Comparison of ENCODE assay signal across 20 cellular contexts in genomic region chr12:94312388-94312787, GRCh38.
DNase-seq lines count a peak whose midpoint lies in the region; ATAC-seq and TF ChIP-seq lines count a peak whose summit lies in the region.
"Had no signal": no experiment of that assay in that cellular context is flagged by ENCODE, and none has a peak within 500 bp of the region (broad histone marks: within the 10 kb centered on the region; RNA-seq: fewer than 3 reads in every experiment).

No MANE protein-coding gene starts in this region.

- H3K4me3 ChIP-seq in colonic mucosa, result no peak overlapping the region
- H3K4me3 ChIP-seq in mucosa of rectum (ENCODE audit: low read length in 2 of 2), result no peak overlapping the region
- H3K4me3 ChIP-seq: A549, BLaER1, HAP-1 had no signal

- H3K4me3 Mint-ChIP-seq in activated T-helper 2 cell treated with anti-CD3 and anti-CD28 coated beads, Interferon-gamma antibody, Interleukin-2, Interleukin-4, amounts not matched to agents 10 μg/mL and 5 μg/mL and 100 μg/mL, durations not matched to agents 14 hours and 24 hours and 36 hours (ENCODE audit: low read depth), result no peak overlapping the region
- H3K4me3 Mint-ChIP-seq: CD4-positive, CD25-positive, alpha-beta regulatory T cell; CD8-positive, alpha-beta T cell; HFFc6 had no signal

- H3K27ac ChIP-seq in colonic mucosa (peak overlapping the region; percentile 29), mucosa of rectum (ENCODE audit: low read depth in 2 of 2, low read length in 2 of 2) (peak overlapping the region; percentile 6 to 45)
- H3K27ac ChIP-seq: A549, BLaER1, C4-2B had no signal

- intact Hi-C loops in colonic mucosa (cut with DNase I), result no loop called here
- intact Hi-C loops in activated T-helper 2 cell treated with anti-CD3 and anti-CD28 coated beads, Interferon-gamma antibody, Interleukin-2, Interleukin-4, amounts not matched to agents 10 μg/mL and 5 μg/mL and 100 μg/mL, durations not matched to agents 14 hours and 24 hours and 36 hours (cut with micrococcal nuclease), result no loop called here

- H3K9ac ChIP-seq in colonic mucosa (ENCODE audit: low read depth in 2 of 2, low read length in 2 of 2) (no peak overlapping the region), mucosa of rectum (ENCODE audit: low read depth in 1 of 2, low read length in 2 of 2) (no peak overlapping the region)
- H3K9ac ChIP-seq: BLaER1 had no signal

- H3K27me3 ChIP-seq in colonic mucosa (no peaks in the 10 kb centered on the region), mucosa of rectum (ENCODE audit: control insufficient read depth in 2 of 2, insufficient read depth in 2 of 2, low read length in 2 of 2) (no peaks in the 10 kb centered on the region)
- H3K27me3 ChIP-seq: BLaER1 had no signal

- H3K4me1 ChIP-seq in colonic mucosa, result no peaks in the 10 kb centered on the region
- peaks cover 0 to 10% of the 10 kb centered on the region in 2 donors for H3K4me1 ChIP-seq in mucosa of rectum (ENCODE audit: control insufficient read depth in 2 of 2, insufficient read depth in 2 of 2, low read length in 2 of 2)
- H3K4me1 ChIP-seq: BLaER1, Caco-2, HAP-1 had no signal

- peaks cover 18% of the 10 kb centered on the region for H3K4me1 Mint-ChIP-seq in activated T-helper 2 cell treated with anti-CD3 and anti-CD28 coated beads, Interferon-gamma antibody, Interleukin-2, Interleukin-4, amounts not matched to agents 10 μg/mL and 5 μg/mL and 100 μg/mL, durations not matched to agents 14 hours and 24 hours and 36 hours (ENCODE audit: low read depth)

- no peak for TF ChIP-seq CTCF in colonic mucosa (IDR thresholded peaks at IDR 0.05)

- peak; percentile 47 for ATAC-seq in left lobe of liver
- no peak for ATAC-seq in GM19467 (IDR thresholded peaks at IDR 0.05; ENCODE audit: unreplicated experiment)
- no peak for ATAC-seq in GM18873 (IDR thresholded peaks at IDR 0.05; ENCODE audit: low FRiP score, unreplicated experiment)
- ATAC-seq: A549; CD8-positive, alpha-beta T cell had no signal

- no peak overlapping the region for H3K27ac Mint-ChIP-seq in activated T-helper 2 cell treated with anti-CD3 and anti-CD28 coated beads, Interferon-gamma antibody, Interleukin-2, Interleukin-4, amounts not matched to agents 10 μg/mL and 5 μg/mL and 100 μg/mL, durations not matched to agents 14 hours and 24 hours and 36 hours
- H3K27ac Mint-ChIP-seq: CD8-positive, alpha-beta T cell; HFFc6 had no signal

- H3K9me3 Mint-ChIP-seq in activated T-helper 2 cell treated with anti-CD3 and anti-CD28 coated beads, Interferon-gamma antibody, Interleukin-2, Interleukin-4, amounts not matched to agents 10 μg/mL and 5 μg/mL and 100 μg/mL, durations not matched to agents 14 hours and 24 hours and 36 hours, result peaks cover 19% of the 10 kb centered on the region
- H3K9me3 Mint-ChIP-seq: HFFc6 had no signal

- H3K9me3 ChIP-seq in colonic mucosa (no peaks in the 10 kb centered on the region), mucosa of rectum (ENCODE audit: control insufficient read depth in 2 of 2, low read length in 2 of 2) (no peaks in the 10 kb centered on the region)
- H3K9me3 ChIP-seq: Caco-2, HAP-1 had no signal

- H3K36me3 ChIP-seq in colonic mucosa (no peaks in the 10 kb centered on the region), mucosa of rectum (ENCODE audit: control insufficient read depth in 2 of 2, insufficient read depth in 2 of 2, low read length in 2 of 2) (no peaks in the 10 kb centered on the region)

- DNase-seq in colonic mucosa (no peak), left lobe of liver (ENCODE audit: low spot score) (no peak), SIG-M5 (lab: John Stamatoyannopoulos, UW) (no peak)
- DNase-seq in activated T-helper 2 cell treated with anti-CD3 and anti-CD28 coated beads, Interferon-gamma antibody, Interleukin-2, Interleukin-4, amounts not matched to agents 10 μg/mL and 5 μg/mL and 100 μg/mL, durations not matched to agents 14 hours and 24 hours and 36 hours (ENCODE audit: low spot score), result no peak
- DNase-seq: 8988T; ACHN; Caco-2; CD4-positive, CD25-positive, alpha-beta regulatory T cell; CD8-positive, alpha-beta T cell; DMS153; DND-41; GOT3; HFFc6 had no signal

- H3K27me3 Mint-ChIP-seq in activated T-helper 2 cell treated with anti-CD3 and anti-CD28 coated beads, Interferon-gamma antibody, Interleukin-2, Interleukin-4, amounts not matched to agents 10 μg/mL and 5 μg/mL and 100 μg/mL, durations not matched to agents 14 hours and 24 hours and 36 hours (ENCODE audit: low read depth), result no peaks in the 10 kb centered on the region
- H3K27me3 Mint-ChIP-seq: CD4-positive, CD25-positive, alpha-beta regulatory T cell had no signal

- peaks cover 68% of the 10 kb centered on the region for H3K36me3 Mint-ChIP-seq in activated T-helper 2 cell treated with anti-CD3 and anti-CD28 coated beads, Interferon-gamma antibody, Interleukin-2, Interleukin-4, amounts not matched to agents 10 μg/mL and 5 μg/mL and 100 μg/mL, durations not matched to agents 14 hours and 24 hours and 36 hours (ENCODE audit: low read depth)
